Comparison of ENCODE assay signal across 12 cellular contexts in the genomic region with DNA sequence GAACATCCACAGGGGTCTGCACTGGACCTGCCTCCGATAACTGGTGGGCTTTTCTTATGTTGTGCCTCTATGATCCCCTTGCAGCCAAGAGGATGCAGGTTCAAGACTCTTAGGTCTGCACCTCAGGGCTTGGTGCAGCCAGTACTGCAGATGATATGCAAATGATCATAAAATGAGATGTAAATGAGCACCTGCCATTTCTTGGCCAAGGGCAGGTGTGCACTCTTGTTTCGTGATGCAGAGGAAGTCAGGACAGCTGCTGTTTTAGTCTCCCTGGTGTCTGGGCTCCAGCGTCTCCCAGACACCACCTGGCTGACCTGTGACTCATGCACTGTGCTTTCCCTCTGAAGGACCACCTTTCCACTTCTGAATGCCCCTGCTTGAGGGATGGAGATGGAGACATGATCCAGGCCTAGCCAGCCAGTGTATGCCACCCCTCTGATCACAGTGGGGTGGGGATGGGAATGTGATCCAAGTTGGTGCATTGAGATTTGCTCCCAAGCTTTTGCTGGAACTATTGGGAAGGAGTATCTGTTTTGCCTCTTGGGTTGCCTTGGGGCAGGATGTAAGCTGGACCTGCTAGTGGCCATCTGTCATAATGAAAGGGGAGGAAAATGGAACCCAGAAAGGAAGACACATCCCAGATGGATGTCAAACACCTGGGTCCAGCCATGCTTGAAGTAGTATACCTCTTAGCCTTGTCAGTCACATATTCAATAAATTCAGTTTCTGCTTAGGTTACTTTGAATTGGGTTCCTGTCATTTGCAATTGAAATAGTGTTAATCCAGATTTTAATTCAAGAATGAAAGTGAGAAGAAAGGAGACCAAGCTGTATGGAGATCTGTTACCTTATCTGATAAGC. TPM values are rescaled to one million over a fixed set of nuclear protein-coding genes. Genes with fewer than 3 reads are reported as not detected.
DNase-seq lines count a peak whose midpoint lies in the region; ATAC-seq, FAIRE-seq and TF ChIP-seq lines count a peak whose summit lies in the region.
"Had no signal": no experiment of that assay in that cellular context is flagged by ENCODE, and none has a peak within 500 bp of the region (broad histone marks: within the 10 kb centered on the region; RNA-seq: fewer than 3 reads in every experiment).

No MANE protein-coding gene starts in this region.

- no peak for TF ChIP-seq CTCF in type B pancreatic cell (conservative IDR thresholded peaks at IDR 0.05)

- H3K4me1 Mint-ChIP-seq in activated CD4-positive, alpha-beta T cell treated with anti-CD3 and anti-CD28 coated beads, Interleukin-2, amount 10 ng/mL, durations not matched to agents 24 days and 14 days: peaks cover 6% of the 10 kb centered on the region
- H3K4me1 Mint-ChIP-seq in type B pancreatic cell (ENCODE audit: unreplicated experiment): no peaks in the 10 kb centered on the region
- H3K4me1 Mint-ChIP-seq in activated CD8-positive, alpha-beta T cell treated with anti-CD3 and anti-CD28 coated beads, Interleukin-2, amount 10 ng/mL, durations not matched to agents 7 days and 5 days (ENCODE audit: low read depth): peaks cover 13% of the 10 kb centered on the region

- FAIRE-seq in urothelium cell line (lab: Jason Lieb, UNC): no peak
- FAIRE-seq: keratinocyte had no signal

- H3K4me3 Mint-ChIP-seq in activated CD4-positive, alpha-beta T cell treated with anti-CD3 and anti-CD28 coated beads, Interleukin-2, amount 10 ng/mL, durations not matched to agents 24 days and 14 days: peak overlapping the region; percentile 46
- peak overlapping the region; percentile 51 for H3K4me3 Mint-ChIP-seq in type B pancreatic cell
- H3K4me3 Mint-ChIP-seq in activated CD8-positive, alpha-beta T cell treated with anti-CD3 and anti-CD28 coated beads, Interleukin-2, amount 10 ng/mL, durations not matched to agents 7 days and 5 days: no peak overlapping the region

- no peaks in the 10 kb centered on the region for H3K36me3 Mint-ChIP-seq in activated CD4-positive, alpha-beta T cell treated with anti-CD3 and anti-CD28 coated beads, Interleukin-2, amount 10 ng/mL, durations not matched to agents 24 days and 14 days (ENCODE audit: low read depth)
- H3K36me3 Mint-ChIP-seq in type B pancreatic cell: no peaks in the 10 kb centered on the region
- H3K36me3 Mint-ChIP-seq in activated CD8-positive, alpha-beta T cell treated with anti-CD3 and anti-CD28 coated beads, Interleukin-2, amount 10 ng/mL, durations not matched to agents 7 days and 5 days (ENCODE audit: low read depth): no peaks in the 10 kb centered on the region

- CTCF ChIA-PET in activated CD8-positive, alpha-beta T cell treated with anti-CD3 and anti-CD28 coated beads, Interleukin-2, amount 10 ng/mL, durations not matched to agents 7 days and 5 days (lab: Charles Lee): interaction anchor here (0.7 to 2.4 kb wide), 3 partner anchors 8 to 136 kb away, joined by 3 to 11 read pairs (median 3); no protein-coding TSS in a partner anchor

- intact Hi-C loops in activated CD4-positive, alpha-beta T cell treated with anti-CD3 and anti-CD28 coated beads, Interleukin-2, amount 10 ng/mL, durations not matched to agents 24 days and 14 days (cut with micrococcal nuclease): no loop called here

- ATAC-seq in activated CD8-positive, alpha-beta T cell treated with anti-CD3 and anti-CD28 coated beads, Interleukin-2, amount 10 ng/mL, durations not matched to agents 7 days and 5 days: no peak
- no peak for ATAC-seq in HG02870 (IDR thresholded peaks at IDR 0.05; ENCODE audit: unreplicated experiment)

- POLR2A ChIA-PET in activated CD8-positive, alpha-beta T cell treated with anti-CD3 and anti-CD28 coated beads, Interleukin-2, amount 10 ng/mL, durations not matched to agents 7 days and 5 days (lab: Charles Lee): no interaction called here

- peaks cover 21% of the 10 kb centered on the region for H3K27me3 Mint-ChIP-seq in activated CD4-positive, alpha-beta T cell treated with anti-CD3 and anti-CD28 coated beads, Interleukin-2, amount 10 ng/mL, durations not matched to agents 24 days and 14 days
- peaks cover 12% of the 10 kb centered on the region for H3K27me3 Mint-ChIP-seq in type B pancreatic cell
- peaks cover 11% of the 10 kb centered on the region for H3K27me3 Mint-ChIP-seq in activated CD8-positive, alpha-beta T cell treated with anti-CD3 and anti-CD28 coated beads, Interleukin-2, amount 10 ng/mL, durations not matched to agents 7 days and 5 days (ENCODE audit: low read depth)

- peak; percentile 52 for DNase-seq in activated CD4-positive, alpha-beta T cell treated with anti-CD3 and anti-CD28 coated beads, Interleukin-2, amount 10 ng/mL, durations not matched to agents 24 days and 14 days
- DNase-seq in activated CD4-positive, alpha-beta T cell treated with anti-CD3 and anti-CD28 coated beads, Interleukin-2, amount 50 U/mL, for 1 hour: no peak
- peak; percentile 67 for DNase-seq in NCI-H187 treated with DMSO at 0.1 percent for 48 hours (lab: John Stamatoyannopoulos, UW)
- peak; percentile 83 for DNase-seq in RPMI8226
- DNase-seq in type B pancreatic cell (ENCODE audit: extremely low spot score, unreplicated experiment): no peak
- DNase-seq in urothelium cell line (ENCODE audit: low spot score): no peak
- DNase-seq in activated CD8-positive, alpha-beta T cell treated with anti-CD3 and anti-CD28 coated beads, Interleukin-2, amount 10 ng/mL, durations not matched to agents 7 days and 5 days: no peak
- DNase-seq: activated CD8-positive, alpha-beta memory T cell treated with anti-CD3 and anti-CD28 coated beads, Interleukin-2, amount 50 U/mL, for 48 hours; cerebellar nuclear complex had no signal

- no peaks in the 10 kb centered on the region for H3K9me3 Mint-ChIP-seq in activated CD4-positive, alpha-beta T cell treated with anti-CD3 and anti-CD28 coated beads, Interleukin-2, amount 10 ng/mL, durations not matched to agents 24 days and 14 days
- H3K9me3 Mint-ChIP-seq in type B pancreatic cell: no peaks in the 10 kb centered on the region
- H3K9me3 Mint-ChIP-seq in activated CD8-positive, alpha-beta T cell treated with anti-CD3 and anti-CD28 coated beads, Interleukin-2, amount 10 ng/mL, durations not matched to agents 7 days and 5 days (ENCODE audit: insufficient read depth): no peaks in the 10 kb centered on the region

- H3K27ac Mint-ChIP-seq in activated CD4-positive, alpha-beta T cell treated with anti-CD3 and anti-CD28 coated beads, Interleukin-2, amount 10 ng/mL, durations not matched to agents 24 days and 14 days: no peak overlapping the region
- no peak overlapping the region for H3K27ac Mint-ChIP-seq in type B pancreatic cell
- no peak overlapping the region for H3K27ac Mint-ChIP-seq in activated CD8-positive, alpha-beta T cell treated with anti-CD3 and anti-CD28 coated beads, Interleukin-2, amount 10 ng/mL, durations not matched to agents 7 days and 5 days

RNA-seq across cellular contexts. Expression of a gene that starts 3.3 kb away (rescaled TPM):
- total RNA-seq in activated CD4-positive, alpha-beta T cell treated with anti-CD3 and anti-CD28 coated beads, Interleukin-2, amount 10 ng/mL, durations not matched to agents 24 days and 14 days: 0.85 and 1.1 TPM in 2 replicates
- total RNA-seq in type B pancreatic cell (ENCODE audit: low replicate concordance): 18.6 and 25.4 TPM in 2 replicates
- 1 to 10 TPM; 4.2 to 5.7 TPM for total RNA-seq in activated CD8-positive, alpha-beta T cell treated with anti-CD3 and anti-CD28 coated beads, Interleukin-2, amount 10 ng/mL, durations not matched to agents 7 days and 5 days
- total RNA-seq: glomerular endothelial cell had no signal

RNA-seq across cellular contexts. Expression of a gene that starts 40.1 kb away (rescaled TPM):
- total RNA-seq in activated CD4-positive, alpha-beta T cell treated with anti-CD3 and anti-CD28 coated beads, Interleukin-2, amount 10 ng/mL, durations not matched to agents 24 days and 14 days: 4.4 and 4.5 TPM in 2 replicates
- 6.0 and 12.3 TPM in 2 replicates for total RNA-seq in type B pancreatic cell (ENCODE audit: low replicate concordance)
- total RNA-seq in activated CD8-positive, alpha-beta T cell treated with anti-CD3 and anti-CD28 coated beads, Interleukin-2, amount 10 ng/mL, durations not matched to agents 7 days and 5 days: 1 to 10 TPM; 1.5 to 1.9 TPM

Comparison
In these comparisons a context has a peak if more than half of its experiments do, and no peak if none do; other contexts are left out.
1. DNase-seq: peak in activated CD4-positive, alpha-beta T cell treated with anti-CD3 and anti-CD28 coated beads, Interleukin-2, amount 10 ng/mL, durations not matched to agents 24 days and 14 days (single experiment), NCI-H187 treated with DMSO at 0.1 percent for 48 hours (single experiment) and RPMI8226 (single experiment); none in activated CD4-positive, alpha-beta T cell treated with anti-CD3 and anti-CD28 coated beads, Interleukin-2, amount 50 U/mL, for 1 hour (single experiment), type B pancreatic cell (single experiment), urothelium cell line (single experiment) and activated CD8-positive, alpha-beta T cell treated with anti-CD3 and anti-CD28 coated beads, Interleukin-2, amount 10 ng/mL, durations not matched to agents 7 days and 5 days (single experiment).